ENCODE assay signal across 9 cellular contexts in genomic region chr1:75787524-75787923, GRCh38. TPM values are rescaled to one million over a fixed set of nuclear protein-coding genes. Genes with fewer than 3 reads are reported as not detected.
DNase-seq lines count a peak whose midpoint lies in the region; ATAC-seq, FAIRE-seq and TF ChIP-seq lines count a peak whose summit lies in the region.
"Had no signal": no experiment of that assay in that cellular context is flagged by ENCODE, and none has a peak within 500 bp of the region (broad histone marks: within the 10 kb centered on the region; RNA-seq: fewer than 3 reads in every experiment).

No MANE protein-coding gene starts in this region.

- no peaks in the 10 kb centered on the region for H3K9me1 ChIP-seq in K562 (ENCODE audit: control insufficient read depth, insufficient read depth, low read length)

- H2AFZ ChIP-seq in K562 (ENCODE audit: low read depth, low read length) = no peak overlapping the region

- no TSS peak for BruUV-seq in K562 (replicated peaks; lab: Mats Ljungman, UMichigan)

- 14 to 31% (median 17%) methylated on average over 4 of the region's 4 CpGs for WGBS in heart left ventricle, 4 donors
- 2% methylated on average over 4 of the region's 4 CpGs for WGBS in K562 (ENCODE audit: insufficient coverage, low coverage, missing lambda C conversion rate)
- WGBS in urinary bladder = 16% methylated on average over 4 of the region's 4 CpGs

- TF ChIP-seq CTCF in heart left ventricle (IDR thresholded peaks at IDR 0.05) = no peak
- TF ChIP-seq CTCF in K562 (IDR thresholded peaks at IDR 0.05 in 2 of 3, conservative IDR thresholded peaks at IDR 0.05 in 1 of 3; ENCODE audit: insufficient read depth in 2 of 3, low read depth in 1 of 3, low read length in 3 of 3) = no peak

- peak overlapping the region; percentile 82 to 95; a peak in 3 of 4 replicates for H3K9ac ChIP-seq in K562 (ENCODE audit: insufficient read depth in 1 of 2, low read depth in 2 of 2, low read length in 2 of 2)

- TF ChIP-seq EP300 in K562 (IDR thresholded peaks at IDR 0.05; ENCODE audit: low read length) = no peak

- in situ Hi-C loops in K562 (cut with MboI) = loop anchor here (5.0 kb wide), 1 partner anchor 60 kb away; no protein-coding TSS in a partner anchor

- H3K36me3 ChIP-seq in heart left ventricle = peaks cover 0 to 50% (median 37%) of the 10 kb centered on the region in 9 donors
- H3K36me3 ChIP-seq in K562 (ENCODE audit: control insufficient read depth, insufficient read depth, low read length) = peaks cover 59% of the 10 kb centered on the region
- no peaks in the 10 kb centered on the region for H3K36me3 ChIP-seq in urinary bladder (ENCODE audit: insufficient read depth)

- H3K79me2 ChIP-seq in K562 (ENCODE audit: control insufficient read depth, insufficient read depth, low read length) = peaks cover 79% of the 10 kb centered on the region

- H3K4me3 Mint-ChIP-seq in memory B cell = peak overlapping the region; percentile 99

- H3K4me3 ChIP-seq in heart left ventricle = peak overlapping the region in 11 of 12 donors; percentile 50 to 86 (median 78)
- peak overlapping the region; percentile 63 for H3K4me3 ChIP-seq in K562
- H3K4me3 ChIP-seq in urinary bladder (ENCODE audit: low read depth, low read length) = peak overlapping the region; percentile 54

- ATAC-seq in heart left ventricle (no peak), left cardiac atrium (no peak), K562 (no peak), memory B cell (ENCODE audit: low read depth) (no peak), GM19455 (IDR thresholded peaks at IDR 0.05; ENCODE audit: unreplicated experiment) (no peak), HG03045 (IDR thresholded peaks at IDR 0.05; ENCODE audit: unreplicated experiment) (no peak)

- H3K27me3 ChIP-seq in heart left ventricle (no peaks in the 10 kb centered on the region), K562 (ENCODE audit: control insufficient read depth in 2 of 2, insufficient read depth in 2 of 2, low read length in 2 of 2) (no peaks in the 10 kb centered on the region)

- H4K20me1 ChIP-seq in K562 (replicated peaks; ENCODE audit: control insufficient read depth, insufficient read depth, low read length) = peaks cover 39% of the 10 kb centered on the region

- peaks cover 35% of the 10 kb centered on the region for H3K4me1 Mint-ChIP-seq in memory B cell

- H3K27ac ChIP-seq in heart left ventricle = peak overlapping the region in 8 of 12 donors; percentile 1 to 92 (median 83)
- peak overlapping the region; percentile 95 for H3K27ac ChIP-seq in K562 (ENCODE audit: extremely low read depth, low read depth, low read length)
- peak overlapping the region; percentile 57 for H3K27ac ChIP-seq in urinary bladder (ENCODE audit: low read depth)

- peak overlapping the region; percentile 94 for H3K4me2 ChIP-seq in K562 (ENCODE audit: insufficient read depth, low read length)

- H3K9me3 Mint-ChIP-seq in memory B cell = no peaks in the 10 kb centered on the region

- TF ChIP-seq RAD21 in K562 (CRISPR knock-in tag; conservative IDR thresholded peaks at IDR 0.05 in 1 of 2, IDR thresholded peaks at IDR 0.05 in 1 of 2) = no peak

- intact Hi-C loops in heart left ventricle (cut with DNase I) = loop anchor here in 7 of 10 donors (5.0 kb wide), 3 partner anchors 60 to 145 kb away; partner anchors contain the start of gene ACADM (in 2 of the 7)
- intact Hi-C loops in left cardiac atrium (cut with DNase I) = loop anchor here in 1 of 2 donors (5.0 kb wide), 1 partner anchor 65 kb away; the partner anchor contains the start of gene ACADM
- intact Hi-C loops in K562 (cut with micrococcal nuclease) = loop anchor here (2.0 to 5.0 kb wide), 2 partner anchors 115 to 1895 kb away; partner anchors contain the start of gene ZZZ3

- no peaks in the 10 kb centered on the region for H3K27me3 Mint-ChIP-seq in memory B cell

- TF ChIP-seq POLR2A in heart left ventricle (IDR thresholded peaks at IDR 0.05) (no peak), K562 (conservative IDR thresholded peaks at IDR 0.05) (peak; percentile 12; the same call in 1 of the 2 replicates)

- peaks cover 0 to 59% (median 40%) of the 10 kb centered on the region in 12 donors for H3K4me1 ChIP-seq in heart left ventricle
- H3K4me1 ChIP-seq in K562 (replicated peaks in 1 of 2; ENCODE audit: control insufficient read depth in 2 of 2, insufficient read depth in 2 of 2, low read length in 2 of 2) = peaks cover 0 to 5% of the 10 kb centered on the region in 2 experiments; a peak in 1 of 5 replicates
- H3K4me1 ChIP-seq in urinary bladder (ENCODE audit: insufficient read depth) = no peaks in the 10 kb centered on the region

- H3K9me3 ChIP-seq in heart left ventricle (no peaks in the 10 kb centered on the region), K562 (replicated peaks; ENCODE audit: control insufficient read depth, insufficient read depth, low read depth, low read length) (0 out of 2 replicates have a peak, but pooled peaks cover 1% of the 10 kb centered on the region)

- DNase-seq in heart left ventricle (no peak), left cardiac atrium (no peak), K562 (ENCODE audit: extremely low read depth in 1 of 4, low spot score in 3 of 4) (peak in 2 of 4 experiments; percentile 1 to 17), memory B cell (ENCODE audit: low spot score in 2 of 2) (no peak)
- DNase-seq in stimulated activated CD8-positive, alpha-beta memory T cell treated with anti-CD3 and anti-CD28 coated beads, Interleukin-4, amount 100 ng/mL, for 48 hours = no peak
- DNase-seq: NCI-H446 had no signal

- POLR2A ChIA-PET in K562 (lab: Yijun Ruan, JAX) = interaction anchor here (1.0 to 3.3 kb wide), 2 partner anchors 8 to 9 kb away, joined by 8 to 32 read pairs; partner anchors contain the start of gene MSH4

- H3K36me3 Mint-ChIP-seq in memory B cell = peaks cover 18% of the 10 kb centered on the region

- CTCF ChIA-PET in K562 (lab: Yijun Ruan, JAX; ENCODE audit: low intra/inter-chr PET ratio) = no interaction called here

- no peak for FAIRE-seq in K562 (lab: Jason Lieb, UNC)

- peak overlapping the region; percentile 94 for H3K27ac Mint-ChIP-seq in memory B cell

TF ChIP-seq in K562, 482 proteins besides CTCF, POLR2A, EP300 and RAD21:
- TF ChIP-seq CBX8 (IDR thresholded peaks at IDR 0.05; ENCODE audit: borderline replicate concordance, extremely low read depth, low read depth, low read length, poor library complexity, severe bottlenecking) = no peak
- no peak for TF ChIP-seq MED1 (CRISPR knock-in tag; IDR thresholded peaks at IDR 0.05; ENCODE audit: borderline replicate concordance)
- TF ChIP-seq RBFOX2 (IDR thresholded peaks at IDR 0.05; ENCODE audit: low read depth, low read length) = peak; percentile 45; the same call in 1 of the 2 replicates
- TF ChIP-seq SETDB1 (IDR thresholded peaks at IDR 0.05; ENCODE audit: low read length) = no peak
- 0 out of 2 replicates have a peak, but pooled peaks have one; percentile 33 for TF ChIP-seq POLR2AphosphoS2 (IDR thresholded peaks at IDR 0.05; ENCODE audit: low read length)
- no peak for TF ChIP-seq THRAP3 (IDR thresholded peaks at IDR 0.05; ENCODE audit: borderline replicate concordance)
- no peak for TF ChIP-seq ZNF311 (CRISPR knock-in tag; IDR thresholded peaks at IDR 0.05)

RNA-seq across cellular contexts. Expression of gene RABGGTB, which starts 1.5 kb away (rescaled TPM):
- total RNA-seq in heart left ventricle (10 to 100 TPM; 30.7 to 67.4 (median 55.1) TPM), left cardiac atrium (10 to 100 TPM; 46.8 to 71.8 TPM), K562 (2014; rRNA removed) (140 and 148 TPM in 2 replicates), K562 (2014; rRNA removed; fragmentation: Illumina TruSeq; extraction: Trizol) (354 and 388 TPM in 2 replicates), K562 (2015; rRNA removed; fragmentation: Illumina TruSeq; extraction: Trizol) (259 and 301 TPM in 2 replicates), K562 (2021) (166 and 180 TPM in 2 replicates), urinary bladder (108 TPM)
- polyA plus RNA-seq in heart left ventricle (10 to 100 TPM; 43.0 to 63.3 TPM), K562 (2011; rRNA removed) (230 and 328 TPM in 2 replicates), K562 (2014; fragmentation: Illumina TruSeq; extraction: Trizol) (184 and 206 TPM in 2 replicates), K562 (2014; fragmentation: Nextera tagmentation; extraction: Ambion mirVana) (100 to 1,000 TPM; 177 to 180 TPM), K562 (2014; rRNA removed) (265 and 294 TPM in 2 replicates), urinary bladder (50.0 TPM)
- 398 and 1,192 TPM in 2 replicates for total RNA-seq in K562 (2011; cell fraction: chromatin; rRNA removed; ENCODE audit: low replicate concordance)
- 248 and 269 TPM in 2 replicates for total RNA-seq in K562 (2011; cell fraction: nucleolus; rRNA removed)
- 608 and 1,001 TPM in 2 replicates for total RNA-seq in K562 (2011; cell fraction: nucleoplasm; rRNA removed)
- 27.3 and 90.3 TPM in 2 replicates for polyA plus RNA-seq in K562 (2011; cell fraction: cytosol; rRNA removed)
- polyA plus RNA-seq in K562 (2011; cell fraction: nucleus; rRNA removed) = 381 and 434 TPM in 2 replicates
- 100 and 143 TPM in 2 replicates for polyA plus RNA-seq in K562 (2012)
- polyA minus RNA-seq in K562 (2011; rRNA and poly(A)+ RNA removed) = 611 and 695 TPM in 2 replicates
- 123 and 133 TPM in 2 replicates for polyA minus RNA-seq in K562 (2011; cell fraction: cytosol; rRNA and poly(A)+ RNA removed)
- 396 and 579 TPM in 2 replicates for polyA minus RNA-seq in K562 (2011; cell fraction: nucleus; rRNA and poly(A)+ RNA removed)

RNA-seq across cellular contexts. Expression of gene MSH4, which starts 9.2 kb away (rescaled TPM):
- under 1 TPM in 7 of 9 donors, not detected in 2; 0.19 to 0.62 (median 0.26) TPM for total RNA-seq in heart left ventricle
- polyA plus RNA-seq in heart left ventricle = under 1 TPM; 0.06 to 0.27 TPM
- total RNA-seq in left cardiac atrium = under 1 TPM; 0.29 to 0.44 TPM
- 0.44 and 0.46 TPM in 2 replicates for total RNA-seq in K562 (2011; cell fraction: chromatin; rRNA removed; ENCODE audit: low replicate concordance)
- 0.26 and 0.67 TPM in 2 replicates for total RNA-seq in K562 (2011; cell fraction: nucleolus; rRNA removed)
- total RNA-seq in K562 (2011; cell fraction: nucleoplasm; rRNA removed) = 0.15 and 0.84 TPM in 2 replicates
- total RNA-seq in K562 (2014; rRNA removed) = 0.04 TPM in 1 of 2 replicates, not detected in the other
- total RNA-seq in K562 (2014; rRNA removed; fragmentation: Illumina TruSeq; extraction: Trizol) = 0.06 and 0.07 TPM in 2 replicates
- 0.11 and 0.18 TPM in 2 replicates for total RNA-seq in K562 (2015; rRNA removed; fragmentation: Illumina TruSeq; extraction: Trizol)
- 0.13 and 0.16 TPM in 2 replicates for total RNA-seq in K562 (2021)
- 0.04 and 0.08 TPM in 2 replicates for polyA plus RNA-seq in K562 (2011; rRNA removed)
- polyA plus RNA-seq in K562 (2011; cell fraction: cytosol; rRNA removed) = not detected in 2 replicates
- 0.15 and 0.20 TPM in 2 replicates for polyA plus RNA-seq in K562 (2011; cell fraction: nucleus; rRNA removed)
- polyA plus RNA-seq in K562 (2012) = 0.08 TPM in 1 of 2 replicates, not detected in the other
- not detected in 2 replicates for polyA plus RNA-seq in K562 (2014; fragmentation: Illumina TruSeq; extraction: Trizol)
- polyA plus RNA-seq in K562 (2014; fragmentation: Nextera tagmentation; extraction: Ambion mirVana) = not detected
- polyA plus RNA-seq in K562 (2014; rRNA removed) = 0.12 TPM in 1 of 2 replicates, not detected in the other
- 0.09 and 0.11 TPM in 2 replicates for polyA minus RNA-seq in K562 (2011; rRNA and poly(A)+ RNA removed)
- not detected in 2 replicates for polyA minus RNA-seq in K562 (2011; cell fraction: cytosol; rRNA and poly(A)+ RNA removed)
- polyA minus RNA-seq in K562 (2011; cell fraction: nucleus; rRNA and poly(A)+ RNA removed) = 0.67 and 0.89 TPM in 2 replicates
- 0.90 TPM for total RNA-seq in urinary bladder
- 0.10 TPM for polyA plus RNA-seq in urinary bladder
